ENCODE assay signal across 8 cellular contexts in the genomic region with DNA sequence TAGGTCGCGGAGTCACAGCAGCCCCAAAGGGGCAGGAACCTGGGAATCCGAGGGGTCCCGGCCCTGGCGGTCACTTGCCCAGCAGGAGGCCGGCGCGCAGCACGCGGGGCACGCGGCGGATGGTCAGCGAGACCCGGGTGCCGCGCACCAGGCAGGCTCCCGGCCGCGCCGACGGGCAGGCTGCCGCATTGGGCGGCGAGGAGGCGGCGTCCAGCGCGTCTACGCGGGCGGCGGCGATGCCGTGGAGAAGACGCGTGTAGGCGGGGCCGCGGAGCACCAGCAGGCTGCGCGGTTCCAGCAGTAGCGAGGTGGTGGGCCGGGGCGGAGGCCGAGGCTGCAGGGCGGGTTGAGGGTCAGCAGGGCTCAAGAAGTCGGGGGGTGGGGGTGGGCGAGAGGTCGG. TPM values are rescaled to one million over a fixed set of nuclear protein-coding genes. Genes with fewer than 3 reads are reported as not detected.
A peak's percentile ranks its signal among the peaks of the same experiment; 100 is the strongest.
DNase-seq lines count a peak whose midpoint lies in the region; ATAC-seq and TF ChIP-seq lines count a peak whose summit lies in the region.

No MANE protein-coding gene starts in this region.

- WGBS in adrenal gland, 4 donors, result 1 to 4% (median 2%) methylated on average over 5 to 50 of the region's 50 CpGs
- 1 to 4% (median 2%) methylated on average over 18 to 50 of the region's 50 CpGs for WGBS in heart left ventricle, 4 donors
- no CpG with 5 or more reads among the region's 50 CpGs for WGBS in trophoblast cell (ENCODE audit: extremely low coverage, insufficient coverage, insufficient read length)

- H3K36me3 ChIP-seq in PC-9 (ENCODE audit: low read depth) (no peaks in the 10 kb centered on the region), adrenal gland (replicated peaks in 1 of 2) (no peaks in the 10 kb centered on the region), heart left ventricle (peaks cover 0 to 3% (median 0%) of the 10 kb centered on the region in 9 donors), trophoblast cell (ENCODE audit: control insufficient read depth in 1 of 2, insufficient read depth in 2 of 2, low read length in 2 of 2) (peaks cover 0 to 6% of the 10 kb centered on the region in 2 experiments), SJCRH30 (no peaks in the 10 kb centered on the region)

- H4K8ac ChIP-seq in trophoblast cell (ENCODE audit: low read depth, low read length), result peak overlapping the region; percentile 90

- peaks cover 10% of the 10 kb centered on the region for H3K79me1 ChIP-seq in trophoblast cell (ENCODE audit: low read length)

- H3K79me2 ChIP-seq in PC-9 (ENCODE audit: low read depth) (peaks cover 8% of the 10 kb centered on the region), trophoblast cell (ENCODE audit: control insufficient read depth, insufficient read depth, low read length, poor library complexity) (peaks cover 8% of the 10 kb centered on the region)

- peak overlapping the region; percentile 54 for H2BK5ac ChIP-seq in trophoblast cell (ENCODE audit: low read depth, low read length, poor library complexity)

- no peak overlapping the region for H3K23ac ChIP-seq in trophoblast cell (ENCODE audit: low read length)

- no peak overlapping the region for H2BK120ac ChIP-seq in trophoblast cell (ENCODE audit: insufficient read depth, low read length, poor library complexity)

- H3K18ac ChIP-seq in trophoblast cell (ENCODE audit: low read length), result peak overlapping the region; percentile 81

- H3K4me3 ChIP-seq in PC-9 (peak overlapping the region; percentile 59; the same call in 1 of the 2 replicates), adrenal gland (peak overlapping the region in 2 of 4 donors; percentile 14 to 50), heart left ventricle (peak overlapping the region in 10 of 12 donors; percentile 25 to 59 (median 50)), trophoblast cell (ENCODE audit: low read depth, low read length) (peak overlapping the region; percentile 62), SJCRH30 (no peak overlapping the region)

- H3K27me3 ChIP-seq in PC-9 (ENCODE audit: insufficient read depth, low read depth), result no peaks in the 10 kb centered on the region
- no peaks in the 10 kb centered on the region for H3K27me3 ChIP-seq in adrenal gland
- H3K27me3 ChIP-seq in heart left ventricle, result no peaks in the 10 kb centered on the region
- H3K27me3 ChIP-seq in trophoblast cell (ENCODE audit: insufficient read depth, low read length), result no peaks in the 10 kb centered on the region
- no peaks in the 10 kb centered on the region for H3K27me3 ChIP-seq in SJCRH30

- H3K27ac ChIP-seq in PC-9, result no peak overlapping the region
- peak overlapping the region in 2 of 5 donors; percentile 38 to 53 for H3K27ac ChIP-seq in adrenal gland
- H3K27ac ChIP-seq in heart left ventricle, result peak overlapping the region in 5 of 12 donors; percentile 33 to 76 (median 39)
- peak overlapping the region; percentile 49 for H3K27ac ChIP-seq in trophoblast cell (ENCODE audit: low read depth, low read length)
- H3K27ac ChIP-seq in SJCRH30, result no peak overlapping the region

- H3F3A ChIP-seq in PC-9 (ENCODE audit: insufficient read depth, low read depth), result peaks cover 4% of the 10 kb centered on the region; the same call in 1 of the 2 replicates

- H3K9ac ChIP-seq in trophoblast cell (ENCODE audit: low read length), result peak overlapping the region; percentile 77

- H4K12ac ChIP-seq in trophoblast cell (ENCODE audit: low read depth, low read length), result peak overlapping the region; percentile 55

- TF ChIP-seq CTCF in PC-9 (conservative IDR thresholded peaks at IDR 0.05) (no peak), adrenal gland (IDR thresholded peaks at IDR 0.05) (no peak), heart left ventricle (IDR thresholded peaks at IDR 0.05) (no peak)

- no peak overlapping the region for H2BK12ac ChIP-seq in trophoblast cell (ENCODE audit: low read length)

- no peak overlapping the region for H3K4ac ChIP-seq in trophoblast cell (ENCODE audit: low read depth, low read length)

- no peaks in the 10 kb centered on the region for H3K9me3 ChIP-seq in PC-9 (ENCODE audit: insufficient read depth, low read depth)
- H3K9me3 ChIP-seq in adrenal gland (replicated peaks in 1 of 3), result no peaks in the 10 kb centered on the region
- H3K9me3 ChIP-seq in heart left ventricle, result no peaks in the 10 kb centered on the region
- no peaks in the 10 kb centered on the region for H3K9me3 ChIP-seq in trophoblast cell (ENCODE audit: insufficient read depth, low read depth, low read length)
- no peaks in the 10 kb centered on the region for H3K9me3 ChIP-seq in SJCRH30 (replicated peaks)

- peak; percentile 44 for DNase-seq in activated T-cell treated with anti-CD3 and anti-CD28 coated beads for 24 hours (ENCODE audit: low read depth)
- DNase-seq in activated T-cell treated with anti-CD3 and anti-CD28 coated beads for 4 hours, result no peak
- peak in 1 of 2 experiments; percentile 65 for DNase-seq in PC-9
- DNase-seq in adrenal gland, result peak in 6 of 7 donors; percentile 64 to 85 (median 73)
- peak; percentile 69 to 80 (median 75) for DNase-seq in heart left ventricle
- peak; percentile 62 to 81 for DNase-seq in trophoblast cell
- DNase-seq in SJCRH30, result no peak

- intact Hi-C loops in PC-9 (cut with micrococcal nuclease; ENCODE audit: unreplicated experiment), result loop anchor here (2.0 kb wide), 1 partner anchor 46 kb away; a partner anchor contains a TSS
- intact Hi-C loops in adrenal gland (cut with DNase I), result no loop called here
- intact Hi-C loops in heart left ventricle (cut with DNase I), result no loop called here

- no TSS peak for BruUV-seq in PC-9 (replicated peaks; lab: Mats Ljungman, UMichigan)

- CTCF ChIA-PET in PC-9 (lab: Charles Lee), result interaction anchor here (1.1 kb wide), 1 partner anchor 33 kb away, joined by 5 read pairs; no protein-coding TSS in a partner anchor

- ATAC-seq in heart left ventricle (peak in 3 of 4 donors; percentile 23 to 66 (median 48)), GM21390 (IDR thresholded peaks at IDR 0.05; ENCODE audit: unreplicated experiment) (no peak)

- no peaks in the 10 kb centered on the region for H3K4me1 ChIP-seq in PC-9 (replicated peaks; ENCODE audit: insufficient read depth)
- peaks cover 11 to 12% of the 10 kb centered on the region in 2 donors for H3K4me1 ChIP-seq in adrenal gland (replicated peaks in 1 of 2)
- H3K4me1 ChIP-seq in heart left ventricle, result peaks cover 0 to 24% (median 11%) of the 10 kb centered on the region in 12 donors
- peaks cover 18 to 20% of the 10 kb centered on the region in 2 experiments for H3K4me1 ChIP-seq in trophoblast cell (ENCODE audit: control insufficient read depth in 1 of 2, insufficient read depth in 2 of 2, low read length in 2 of 2)
- H3K4me1 ChIP-seq in SJCRH30, result no peaks in the 10 kb centered on the region

- H3K9me2 ChIP-seq in PC-9 (ENCODE audit: insufficient read depth), result no peaks in the 10 kb centered on the region

- peak overlapping the region; percentile 66 for H3K14ac ChIP-seq in trophoblast cell (ENCODE audit: low read length)

- POLR2A ChIA-PET in PC-9 (lab: Charles Lee; ENCODE audit: unreplicated experiment), result interaction anchor here (0.6 to 1.2 kb wide), 3 partner anchors 13 to 261 kb away, joined by 3 to 7 read pairs (median 5); a partner anchor contains a TSS

- peak overlapping the region; percentile 87 for H4K91ac ChIP-seq in trophoblast cell (ENCODE audit: low read depth, low read length)

- H3K4me2 ChIP-seq in PC-9 (peak overlapping the region; percentile 72), trophoblast cell (ENCODE audit: low read length) (peak overlapping the region; percentile 88)

- H4K20me1 ChIP-seq in PC-9 (ENCODE audit: insufficient read depth), result no peaks in the 10 kb centered on the region

- H2AFZ ChIP-seq in PC-9 (peak overlapping the region; percentile 58), trophoblast cell (ENCODE audit: insufficient read depth, low read length, poor library complexity) (peak overlapping the region; percentile 64)

- TF ChIP-seq POLR2A in adrenal gland (IDR thresholded peaks at IDR 0.05) (peak; percentile 40 to 48), heart left ventricle (IDR thresholded peaks at IDR 0.05) (peak in 1 of 2 donors; percentile 17)

- H2AK5ac ChIP-seq in trophoblast cell (ENCODE audit: low read length), result no peak overlapping the region

RNA-seq across cellular contexts. Expression of a gene that starts 0.6 kb away (rescaled TPM):
- 36.6 and 39.5 TPM in 2 replicates for total RNA-seq in PC-9 (2021)
- total RNA-seq in adrenal gland, result under 1 TPM in 5 of 8 donors, not detected in 3; 0.14 to 0.53 (median 0.46) TPM
- 1 to 10 TPM in 1 of 3 donors, under 1 TPM in 2; 0.18 to 3.0 (median 0.67) TPM for polyA plus RNA-seq in adrenal gland
- under 1 TPM in 5 of 9 donors, not detected in 4; 0.12 to 0.50 (median 0.19) TPM for total RNA-seq in heart left ventricle
- polyA plus RNA-seq in heart left ventricle, result under 1 TPM; 0.15 to 0.17 TPM
- polyA plus RNA-seq in trophoblast cell (2013), result 10.3 and 10.8 TPM in 2 replicates
- 0.10 and 0.20 TPM in 2 replicates for total RNA-seq in SJCRH30 (2014; rRNA removed; shearing (Covaris generic))

RNA-seq across cellular contexts. Expression of a gene that starts 4.8 kb away (rescaled TPM):
- total RNA-seq in PC-9 (2021) (48.2 and 55.1 TPM in 2 replicates), adrenal gland (10 to 100 TPM; 16.8 to 30.6 (median 23.8) TPM), heart left ventricle (10 to 100 TPM in 6 of 9 donors, 1 to 10 TPM in 3; 7.3 to 22.5 (median 11.5) TPM)
- polyA plus RNA-seq in adrenal gland (10 to 100 TPM; 18.5 to 39.8 (median 39.2) TPM), heart left ventricle (10 to 100 TPM; 13.4 TPM)
- polyA plus RNA-seq in trophoblast cell (2013), result 30.7 and 31.2 TPM in 2 replicates
- 17.4 and 19.8 TPM in 2 replicates for total RNA-seq in SJCRH30 (2014; rRNA removed; shearing (Covaris generic))

RNA-seq across cellular contexts. Expression of a gene that starts 14.2 kb away (rescaled TPM):
- total RNA-seq in PC-9 (2021), result 16.9 and 22.4 TPM in 2 replicates
- 10 to 100 TPM; 19.5 to 68.9 (median 32.5) TPM for total RNA-seq in adrenal gland
- 10 to 100 TPM; 13.7 to 19.2 (median 15.9) TPM for polyA plus RNA-seq in adrenal gland
- total RNA-seq in heart left ventricle, result 10 to 100 TPM in 8 of 9 donors, 1 to 10 TPM in 1; 9.7 to 41.8 (median 11.4) TPM
- polyA plus RNA-seq in heart left ventricle, result 10 to 100 TPM in 1 of 2 donors, 1 to 10 TPM in 1; 9.8 to 18.5 TPM
- 13.2 and 13.5 TPM in 2 replicates for polyA plus RNA-seq in trophoblast cell (2013)
- 21.6 and 27.9 TPM in 2 replicates for total RNA-seq in SJCRH30 (2014; rRNA removed; shearing (Covaris generic))

RNA-seq across cellular contexts. Expression of a gene that starts 23.5 kb away (rescaled TPM):
- 4.2 and 5.0 TPM in 2 replicates for total RNA-seq in PC-9 (2021)
- 10 to 100 TPM in 2 of 8 donors, 1 to 10 TPM in 6; 1.3 to 12.5 (median 6.9) TPM for total RNA-seq in adrenal gland
- 10 to 100 TPM in 2 of 3 donors, 1 to 10 TPM in 1; 8.3 to 20.1 (median 12.6) TPM for polyA plus RNA-seq in adrenal gland
- 1 to 10 TPM; 2.2 to 8.0 (median 4.3) TPM for total RNA-seq in heart left ventricle
- polyA plus RNA-seq in heart left ventricle, result 1 to 10 TPM; 1.3 TPM
- polyA plus RNA-seq in trophoblast cell (2013), result 16.4 and 17.5 TPM in 2 replicates
- 1.6 and 3.3 TPM in 2 replicates for total RNA-seq in SJCRH30 (2014; rRNA removed; shearing (Covaris generic))

RNA-seq across cellular contexts. Expression of a gene that starts 44.9 kb away (rescaled TPM):
- total RNA-seq in PC-9 (2021) (5.2 and 6.2 TPM in 2 replicates), adrenal gland (10 to 100 TPM in 3 of 8 donors, 1 to 10 TPM in 5; 3.2 to 15.9 (median 7.9) TPM), heart left ventricle (1 to 10 TPM; 2.3 to 6.0 (median 4.3) TPM)
- polyA plus RNA-seq in adrenal gland (1 to 10 TPM; 3.2 to 6.0 (median 3.4) TPM), heart left ventricle (1 to 10 TPM; 6.0 to 7.3 TPM)
- polyA plus RNA-seq in trophoblast cell (2013), result 4.8 and 5.3 TPM in 2 replicates
- 3.9 and 4.8 TPM in 2 replicates for total RNA-seq in SJCRH30 (2014; rRNA removed; shearing (Covaris generic))

Comparison
In these comparisons a context has a peak if more than half of its experiments do, and no peak if none do; other contexts are left out.
1. DNase-seq: peak in activated T-cell treated with anti-CD3 and anti-CD28 coated beads for 24 hours (single experiment), adrenal gland (6 of 7), heart left ventricle (5 of 5) and trophoblast cell (2 of 2); none in activated T-cell treated with anti-CD3 and anti-CD28 coated beads for 4 hours (single experiment) and SJCRH30 (0 of 2).
2. RNA of a gene that starts 0.6 kb away (total RNA-seq): 36.6 to 39.5 TPM in PC-9; 0.14 to 0.53 TPM in adrenal gland, 0.10 to 0.20 TPM in SJCRH30 and 0.12 to 0.50 TPM in heart left ventricle; every median in the first group is over 10 times any median in the second.